Comparison of ENCODE assay signal across 18 cellular contexts in genomic region chr1:94270801-94271203, GRCh38. TPM values are rescaled to one million over a fixed set of nuclear protein-coding genes. Genes with fewer than 3 reads are reported as not detected.
DNase-seq lines count a peak whose midpoint lies in the region; ATAC-seq, FAIRE-seq and TF ChIP-seq lines count a peak whose summit lies in the region.
"Had no signal": no experiment of that assay in that cellular context is flagged by ENCODE, and none has a peak within 500 bp of the region (broad histone marks: within the 10 kb centered on the region; RNA-seq: fewer than 3 reads in every experiment).

No MANE protein-coding gene starts in this region.

- H3K36me3 Mint-ChIP-seq in activated T-cell treated with anti-CD3 and anti-CD28 coated beads, Interleukin-2, amount 50 U/mL, for 24 hours (ENCODE audit: low read depth), result no peaks in the 10 kb centered on the region
- H3K36me3 Mint-ChIP-seq: activated naive CD4-positive, alpha-beta T cell treated with anti-CD3 and anti-CD28 coated beads, Interleukin-2, amount 50 U/mL, for 24 hours had no signal

- H3K4me1 Mint-ChIP-seq in activated T-cell treated with anti-CD3 and anti-CD28 coated beads, Interleukin-2, amount 50 U/mL, for 24 hours (ENCODE audit: low read depth), result no peaks in the 10 kb centered on the region
- H3K4me1 Mint-ChIP-seq: activated CD4-positive, alpha-beta T cell treated with anti-CD3 and anti-CD28 coated beads, Interleukin-2, amount 10 ng/mL, durations not matched to agents 24 days and 14 days; activated naive CD4-positive, alpha-beta T cell treated with anti-CD3 and anti-CD28 coated beads, Interleukin-2, amount 50 U/mL, for 24 hours had no signal

- H3K27me3 ChIP-seq in tibial artery (no peaks in the 10 kb centered on the region), lower lobe of right lung (ENCODE audit: low read depth) (no peaks in the 10 kb centered on the region)

- no peak for TF ChIP-seq EP300 in A549 (IDR thresholded peaks at IDR 0.05)

- H3K36me3 ChIP-seq in tibial artery, result no peaks in the 10 kb centered on the region
- no peaks in the 10 kb centered on the region for H3K36me3 ChIP-seq in lower lobe of right lung

- FAIRE-seq in A549 (lab: Jason Lieb, UNC), result no peak
- FAIRE-seq: A204.1 had no signal

- no peak overlapping the region for H3K4me3 Mint-ChIP-seq in activated T-cell treated with anti-CD3 and anti-CD28 coated beads, Interleukin-2, amount 50 U/mL, for 24 hours
- H3K4me3 Mint-ChIP-seq: activated CD4-positive, alpha-beta T cell treated with anti-CD3 and anti-CD28 coated beads, Interleukin-2, amount 10 ng/mL, durations not matched to agents 24 days and 14 days; activated naive CD4-positive, alpha-beta T cell treated with anti-CD3 and anti-CD28 coated beads, Interleukin-2, amount 50 U/mL, for 24 hours had no signal

- TF ChIP-seq RAD21 in A549 (conservative IDR thresholded peaks at IDR 0.05 in 1 of 2, IDR thresholded peaks at IDR 0.05 in 1 of 2), result no peak

- no peak for TF ChIP-seq POLR2A in A549 (IDR thresholded peaks at IDR 0.05; ENCODE audit: low read length)

- WGBS in A549 (ENCODE audit: missing lambda C conversion rate), result 73% methylated on average over 2 of the region's 2 CpGs

- H3K9me3 Mint-ChIP-seq in activated T-cell treated with anti-CD3 and anti-CD28 coated beads, Interleukin-2, amount 50 U/mL, for 24 hours, result no peaks in the 10 kb centered on the region
- H3K9me3 Mint-ChIP-seq: activated CD4-positive, alpha-beta T cell treated with anti-CD3 and anti-CD28 coated beads, Interleukin-2, amount 10 ng/mL, durations not matched to agents 24 days and 14 days; activated naive CD4-positive, alpha-beta T cell treated with anti-CD3 and anti-CD28 coated beads, Interleukin-2, amount 50 U/mL, for 24 hours had no signal

- H3K4me3 ChIP-seq in A549 (no peak overlapping the region), fibroblast of pulmonary artery (replicated peaks; ENCODE audit: low read depth, low read length) (no peak overlapping the region), tibial artery (no peak overlapping the region), lower lobe of right lung (no peak overlapping the region)

- POLR2A ChIA-PET in A549 (lab: Yijun Ruan, JAX), result no interaction called here

- DNase-seq in A549 (ENCODE audit: low read depth in 1 of 2, low spot score in 1 of 2) (no peak), HT1080 (ENCODE audit: low read depth) (peak; percentile 98), amniotic epithelial cell (ENCODE audit: low read depth) (peak; percentile 52), fibroblast of pulmonary artery (ENCODE audit: low read depth) (peak; percentile 71), tibial artery (no peak), lower lobe of right lung (no peak), dedifferentiated amniotic fluid mesenchymal stem cell (ENCODE audit: extremely low spot score) (no peak)
- no peak for DNase-seq in activated T-cell treated with anti-CD3 and anti-CD28 coated beads, Interleukin-2, amount 50 U/mL, for 24 hours
- DNase-seq: activated CD4-positive, alpha-beta T cell treated with anti-CD3 and anti-CD28 coated beads, Interleukin-2, amount 10 ng/mL, durations not matched to agents 24 days and 14 days; activated T-cell treated with anti-CD3 and anti-CD28 coated beads for 4 hours; GF-D8; Karpas-422; NCI-H524 treated with DMSO at 0.1 percent for 48 hours; stimulated activated naive CD4-positive, alpha-beta T cell treated with Interleukin-2 at 50 U/mL for 16 hours; T-helper 9 cell had no signal

- peak overlapping the region in 1 of 2 experiments; percentile 66; a peak in 3 of 6 replicates for H3K27ac ChIP-seq in A549
- no peak overlapping the region for H3K27ac ChIP-seq in tibial artery
- H3K27ac ChIP-seq in lower lobe of right lung, result no peak overlapping the region

- H3K4me2 ChIP-seq in A549, result peak overlapping the region; percentile 26; the same call in 2 of the 3 replicates

- peaks cover 22% of the 10 kb centered on the region for H3K4me1 ChIP-seq in A549
- peaks cover 0 to 15% (median 9%) of the 10 kb centered on the region in 4 donors for H3K4me1 ChIP-seq in tibial artery
- H3K4me1 ChIP-seq in lower lobe of right lung, result no peaks in the 10 kb centered on the region

- H3K27me3 Mint-ChIP-seq in activated T-cell treated with anti-CD3 and anti-CD28 coated beads, Interleukin-2, amount 50 U/mL, for 24 hours, result peaks cover 17% of the 10 kb centered on the region

- no peak for TF ChIP-seq CTCF in A549 (IDR thresholded peaks at IDR 0.05)
- no peak for TF ChIP-seq CTCF in fibroblast of pulmonary artery (IDR thresholded peaks at IDR 0.05; ENCODE audit: low read length, missing control alignments)
- no peak for TF ChIP-seq CTCF in tibial artery (IDR thresholded peaks at IDR 0.05)
- no peak for TF ChIP-seq CTCF in lower lobe of right lung (IDR thresholded peaks at IDR 0.05)

- intact Hi-C loops in tibial artery (cut with DNase I; ENCODE audit: low total_unique reads), result no loop called here
- intact Hi-C loops in lower lobe of right lung (cut with DNase I), result no loop called here

- no peak for ATAC-seq in A549
- ATAC-seq in lower lobe of right lung, result no peak
- ATAC-seq: sciatic nerve had no signal

- no peaks in the 10 kb centered on the region for H3K9me3 ChIP-seq in A549
- H3K9me3 ChIP-seq in tibial artery, result no peaks in the 10 kb centered on the region
- no peaks in the 10 kb centered on the region for H3K9me3 ChIP-seq in lower lobe of right lung

- CTCF ChIA-PET in A549 (lab: Yijun Ruan, JAX), result interaction anchor here (1.2 to 1.8 kb wide), 2 partner anchors 11 to 210 kb away, joined by 3 to 4 read pairs; no protein-coding TSS in a partner anchor

- no peak overlapping the region for H3K27ac Mint-ChIP-seq in activated T-cell treated with anti-CD3 and anti-CD28 coated beads, Interleukin-2, amount 50 U/mL, for 24 hours
- H3K27ac Mint-ChIP-seq: activated CD4-positive, alpha-beta T cell treated with anti-CD3 and anti-CD28 coated beads, Interleukin-2, amount 10 ng/mL, durations not matched to agents 24 days and 14 days; activated naive CD4-positive, alpha-beta T cell treated with anti-CD3 and anti-CD28 coated beads, Interleukin-2, amount 50 U/mL, for 24 hours had no signal

TF ChIP-seq in A549, 52 proteins besides CTCF, POLR2A, EP300 and RAD21:
- no peak for TF ChIP-seq CHD4 (IDR thresholded peaks at IDR 0.05; ENCODE audit: borderline replicate concordance)
- TF ChIP-seq MAZ (IDR thresholded peaks at IDR 0.05; ENCODE audit: borderline replicate concordance, low read depth, low read length), result no peak
- TF ChIP-seq HOXA7 (CRISPR knock-in tag; IDR thresholded peaks at IDR 0.05), result no peak
- no peak for TF ChIP-seq POLR2AphosphoS2 (conservative IDR thresholded peaks at IDR 0.05; ENCODE audit: low read length)
- TF ChIP-seq ZSCAN20 (CRISPR knock-in tag; IDR thresholded peaks at IDR 0.05), result no peak
- no peak for TF ChIP-seq NR3C1 (IDR thresholded peaks at IDR 0.05)
- TF ChIP-seq BCL3 (IDR thresholded peaks at IDR 0.05), result no peak
- TF ChIP-seq PBX3 (IDR thresholded peaks at IDR 0.05), result no peak
- no peak for TF ChIP-seq BHLHE40 (IDR thresholded peaks at IDR 0.05; ENCODE audit: low read depth, low read length)
- no peak for TF ChIP-seq ATOH8 (CRISPR knock-in tag; IDR thresholded peaks at IDR 0.05; ENCODE audit: low read depth)

RNA-seq across cellular contexts. Expression of gene ARHGAP29, which starts 33.4 kb away (rescaled TPM):
- polyA plus RNA-seq in A549 (2011; rRNA removed), result 22.0 and 29.7 TPM in 2 replicates
- 4.7 and 5.0 TPM in 2 replicates for polyA plus RNA-seq in A549 (2012; cell fraction: cytosol; rRNA removed)
- 4.3 and 5.9 TPM in 2 replicates for polyA plus RNA-seq in A549 (2012; cell fraction: nucleus; rRNA removed)
- 14.3 to 16.2 TPM (median 15.8 TPM) in 3 replicates for polyA plus RNA-seq in A549 (2017; fragmentation: RNase III; extraction: RNeasy Plus Mini Kit Qiagen cat#74134 plus additional on column Dnase treatment)
- 15.6 and 16.1 TPM in 2 replicates for polyA minus RNA-seq in A549 (2011; rRNA and poly(A)+ RNA removed)
- 43.1 and 50.5 TPM in 2 replicates for total RNA-seq in HT1080 (2014; rRNA removed; shearing (Covaris generic))
- polyA plus RNA-seq in HT1080 (2015; cell fraction: cytosol; rRNA removed), result 85.0 and 112 TPM in 2 replicates
- 162 and 163 TPM in 2 replicates for polyA plus RNA-seq in HT1080 (2015; cell fraction: nucleus; rRNA removed)
- total RNA-seq in lower lobe of right lung, result 63.8 TPM
- total RNA-seq: activated CD4-positive, alpha-beta T cell treated with anti-CD3 and anti-CD28 coated beads, Interleukin-2, amount 10 ng/mL, durations not matched to agents 24 days and 14 days had no signal

Comparison
In these comparisons a context has a peak if more than half of its experiments do, and no peak if none do; other contexts are left out.
1. DNase-seq: peak in HT1080 (single experiment), amniotic epithelial cell (single experiment) and fibroblast of pulmonary artery (single experiment); none in A549 (0 of 2), tibial artery (0 of 2), lower lobe of right lung (single experiment), dedifferentiated amniotic fluid mesenchymal stem cell (single experiment) and activated T-cell treated with anti-CD3 and anti-CD28 coated beads, Interleukin-2, amount 50 U/mL, for 24 hours (single experiment).